In genomic region chr9:128504485-128505413, GRCh38 we compare ENCODE assay signal across 8 cellular contexts. TPM values are rescaled to one million over a fixed set of nuclear protein-coding genes. Genes with fewer than 3 reads are reported as not detected.
DNase-seq lines count a peak whose midpoint lies in the region; ATAC-seq and TF ChIP-seq lines count a peak whose summit lies in the region.

GLE1 (plus strand) TSS chr9:128504719; CDS start chr9:128504806, 87 bp downstream.

- H3K27ac Mint-ChIP-seq in activated T-helper 17 cell treated with anti-CD3 and anti-CD28 coated beads, Interleukin-2, amount 50 U/mL, for 72 hours, result peak within 1 kb of the TSS; percentile 98
- peak within 1 kb of the TSS; percentile 94 to 99 (median 99) for H3K27ac Mint-ChIP-seq in naive thymus-derived CD8-positive, alpha-beta T cell

- no peaks in the 10 kb centered on the region for H3K27me3 Mint-ChIP-seq in activated T-helper 17 cell treated with anti-CD3 and anti-CD28 coated beads, Interleukin-2, amount 50 U/mL, for 72 hours
- no peaks in the 10 kb centered on the region for H3K27me3 Mint-ChIP-seq in naive thymus-derived CD8-positive, alpha-beta T cell

- no peak for TF ChIP-seq CTCF in RWPE1 (conservative IDR thresholded peaks at IDR 0.05; ENCODE audit: low read depth)
- TF ChIP-seq CTCF in fibroblast of mammary gland (conservative IDR thresholded peaks at IDR 0.05; ENCODE audit: control insufficient read depth, insufficient read depth, low read depth, low read length), result no peak

- DNase-seq in EL, result peak; percentile 91
- peak; percentile 79 for DNase-seq in H4 (ENCODE audit: low spot score)
- peak; percentile 93 for DNase-seq in LoVo (ENCODE audit: low spot score)
- DNase-seq in RWPE1 (ENCODE audit: low spot score), result peak; percentile 100
- peak; percentile 84 for DNase-seq in fibroblast of mammary gland (ENCODE audit: low read depth)
- DNase-seq in naive thymus-derived CD8-positive, alpha-beta T cell, result peak; percentile 92 to 100 (median 97)
- DNase-seq in stimulated activated naive CD4-positive, alpha-beta T cell (lab: John Stamatoyannopoulos, UW), result peak; percentile 90 to 96 (median 95)

- peaks cover 10% of the 10 kb centered on the region for H3K4me1 Mint-ChIP-seq in activated T-helper 17 cell treated with anti-CD3 and anti-CD28 coated beads, Interleukin-2, amount 50 U/mL, for 72 hours
- peaks cover 9 to 41% (median 34%) of the 10 kb centered on the region in 4 donors for H3K4me1 Mint-ChIP-seq in naive thymus-derived CD8-positive, alpha-beta T cell

- H3K9me3 Mint-ChIP-seq in activated T-helper 17 cell treated with anti-CD3 and anti-CD28 coated beads, Interleukin-2, amount 50 U/mL, for 72 hours, result no peaks in the 10 kb centered on the region
- H3K9me3 Mint-ChIP-seq in naive thymus-derived CD8-positive, alpha-beta T cell, result no peaks in the 10 kb centered on the region

- peak within 1 kb of the TSS; percentile 94 for H3K4me3 ChIP-seq in fibroblast of mammary gland (ENCODE audit: control insufficient read depth, low read depth, low read length)

- POLR2A ChIA-PET in RWPE1 (lab: Yijun Ruan, JAX; ENCODE audit: low non-redundant PET), result interaction anchor here (0.5 to 0.9 kb wide), 2 partner anchors 49 to 103 kb away, joined by 4 to 5 read pairs; no protein-coding TSS in a partner anchor
- POLR2A ChIA-PET in naive thymus-derived CD8-positive, alpha-beta T cell (lab: Charles Lee), result interaction anchor here (0.6 to 2.4 kb wide), 11 partner anchors 10 to 573 kb away, joined by 3 to 19 read pairs (median 3); partner anchors contain the start of genes ENDOG, SPTAN1 and URM1

- peaks cover 55% of the 10 kb centered on the region for H3K36me3 Mint-ChIP-seq in activated T-helper 17 cell treated with anti-CD3 and anti-CD28 coated beads, Interleukin-2, amount 50 U/mL, for 72 hours (ENCODE audit: low read depth)
- peaks cover 0 to 33% (median 1%) of the 10 kb centered on the region in 3 donors for H3K36me3 Mint-ChIP-seq in naive thymus-derived CD8-positive, alpha-beta T cell

- ATAC-seq in activated T-helper 17 cell treated with anti-CD3 and anti-CD28 coated beads, Interleukin-2, amount 50 U/mL, for 72 hours (replicated peaks), result peak; percentile 98
- ATAC-seq in naive thymus-derived CD8-positive, alpha-beta T cell, result peak; percentile 89 to 91

- H3K27ac ChIP-seq in RWPE1, result peak within 1 kb of the TSS; percentile 98

- H3K4me3 Mint-ChIP-seq in activated T-helper 17 cell treated with anti-CD3 and anti-CD28 coated beads, Interleukin-2, amount 50 U/mL, for 72 hours, result peak within 1 kb of the TSS; percentile 96
- peak within 1 kb of the TSS; percentile 94 to 100 (median 100) for H3K4me3 Mint-ChIP-seq in naive thymus-derived CD8-positive, alpha-beta T cell

- CTCF ChIA-PET in RWPE1 (lab: Yijun Ruan, JAX), result interaction anchor here (0.5 to 1.0 kb wide), 3 partner anchors 46 to 143 kb away, joined by 3 to 4 read pairs (median 3); no protein-coding TSS in a partner anchor

RNA-seq across cellular contexts. Expression of gene GLE1, which starts in this region (rescaled TPM):
- 30.3 and 35.5 TPM in 2 replicates for total RNA-seq in H4 (2014; rRNA removed; shearing (Covaris generic))
- total RNA-seq in activated T-helper 17 cell treated with anti-CD3 and anti-CD28 coated beads, Interleukin-2, amount 50 U/mL, for 72 hours, result 10 to 100 TPM; 53.6 TPM
- total RNA-seq in naive thymus-derived CD8-positive, alpha-beta T cell, result 10 to 100 TPM; 26.4 to 30.7 TPM
- 10 to 100 TPM; 17.4 to 27.9 (median 24.9) TPM for polyA plus RNA-seq in naive thymus-derived CD8-positive, alpha-beta T cell

Comparison
In these comparisons a context has a peak if more than half of its experiments do, and no peak if none do; other contexts are left out.
1. Peak in every context shown above with its lines: DNase-seq, ATAC-seq, H3K4me3 ChIP-seq and H3K27ac ChIP-seq.